8 cellular contexts compared by ENCODE assay signal in genomic region chr5:116626272-116626723, GRCh38. TPM values are rescaled to one million over a fixed set of nuclear protein-coding genes. Genes with fewer than 3 reads are reported as not detected.
DNase-seq lines count a peak whose midpoint lies in the region; ATAC-seq and TF ChIP-seq lines count a peak whose summit lies in the region.

No MANE protein-coding gene starts in this region.

- no peaks in the 10 kb centered on the region for H3K36me3 ChIP-seq in PC-3 (ENCODE audit: low read depth, low read length)
- H3K36me3 ChIP-seq in effector memory CD4-positive, alpha-beta T cell (ENCODE audit: control insufficient read depth, insufficient read depth, low read length) = no peaks in the 10 kb centered on the region

- ATAC-seq in HG03280 (IDR thresholded peaks at IDR 0.05; ENCODE audit: unreplicated experiment) (no peak), HG03196 (IDR thresholded peaks at IDR 0.05; ENCODE audit: unreplicated experiment) (no peak), PC-3 (no peak)

- no peaks in the 10 kb centered on the region for H3K79me2 ChIP-seq in PC-3 (ENCODE audit: low read length)

- H3K4me3 ChIP-seq in epithelial cell of proximal tubule (ENCODE audit: low read depth, low read length) (no peak overlapping the region), PC-3 (ENCODE audit: low read length) (no peak overlapping the region)
- H3K4me3 ChIP-seq in effector memory CD4-positive, alpha-beta T cell (ENCODE audit: insufficient read depth, low read depth, low read length, poor library complexity, severe bottlenecking) = no peak overlapping the region

- POLR2A ChIA-PET in PC-3 (lab: Charles Lee; ENCODE audit: unreplicated experiment) = no interaction called here

- H3K27ac ChIP-seq in PC-3 (ENCODE audit: low read length) = no peak overlapping the region
- H3K27ac ChIP-seq in effector memory CD4-positive, alpha-beta T cell (ENCODE audit: insufficient read depth, low read length, poor library complexity, severe bottlenecking) = no peak overlapping the region

- intact Hi-C loops in PC-3 (cut with micrococcal nuclease) = no loop called here

- TF ChIP-seq CTCF in epithelial cell of proximal tubule (conservative IDR thresholded peaks at IDR 0.05; ENCODE audit: low read depth, low read length) (no peak), PC-3 (conservative IDR thresholded peaks at IDR 0.05; ENCODE audit: low read depth, low read length) (no peak)

- H3K4me1 ChIP-seq in PC-3 (ENCODE audit: insufficient read depth, low read length) = no peaks in the 10 kb centered on the region
- no peaks in the 10 kb centered on the region for H3K4me1 ChIP-seq in effector memory CD4-positive, alpha-beta T cell (ENCODE audit: control insufficient read depth, insufficient read depth, low read length, poor library complexity, severe bottlenecking)

- DNase-seq in C1 segment of cervical spinal cord (lab: John Stamatoyannopoulos, UW) (peak; percentile 8 to 89 (median 74)), NCI-H345 (lab: John Stamatoyannopoulos, UW) (peak; percentile 87), epithelial cell of proximal tubule (ENCODE audit: low read depth) (peak; percentile 59), myocyte (ENCODE audit: low read depth) (peak; percentile 12), PC-3 (no peak)
- no peak for DNase-seq in effector memory CD4-positive, alpha-beta T cell

- H3K4me2 ChIP-seq in PC-3 (ENCODE audit: low read length) = no peak overlapping the region

- no peaks in the 10 kb centered on the region for H4K20me1 ChIP-seq in PC-3 (ENCODE audit: low read length)

- H2AFZ ChIP-seq in PC-3 (ENCODE audit: low read length) = no peak overlapping the region

- CTCF ChIA-PET in PC-3 (lab: Charles Lee) = no interaction called here

- BruUV-seq in PC-3 (replicated peaks; lab: Mats Ljungman, UMichigan) = no TSS peak

- no peaks in the 10 kb centered on the region for H3K9me2 ChIP-seq in PC-3 (replicated peaks; ENCODE audit: low read length)

- H3K9ac ChIP-seq in PC-3 (ENCODE audit: low read length) = no peak overlapping the region

- H3K27me3 ChIP-seq in PC-3 (ENCODE audit: low read length) = no peaks in the 10 kb centered on the region
- H3K27me3 ChIP-seq in effector memory CD4-positive, alpha-beta T cell (replicated peaks; ENCODE audit: control insufficient read depth, insufficient read depth, low read length, poor library complexity, severe bottlenecking) = no peaks in the 10 kb centered on the region

- no peaks in the 10 kb centered on the region for H3F3A ChIP-seq in PC-3 (ENCODE audit: low read length, unreplicated experiment)

- H3K9me3 ChIP-seq in PC-3 (ENCODE audit: low read length) = no peaks in the 10 kb centered on the region
- H3K9me3 ChIP-seq in effector memory CD4-positive, alpha-beta T cell (ENCODE audit: control insufficient read depth, low read length) = no peaks in the 10 kb centered on the region

RNA-seq across cellular contexts. Expression of gene SEMA6A, which starts 51.7 kb away (rescaled TPM):
- total RNA-seq in epithelial cell of proximal tubule (8.3 and 11.6 TPM in 2 replicates), myocyte (0.27 and 0.99 TPM in 2 replicates), PC-3 (2014; rRNA removed) (not detected in 2 replicates)
- polyA plus RNA-seq in myocyte (2012) = 1.9 TPM

Comparison
In these comparisons a context has a peak if more than half of its experiments do, and no peak if none do; other contexts are left out.
1. DNase-seq: peak in C1 segment of cervical spinal cord (14 of 14), NCI-H345 (single experiment), epithelial cell of proximal tubule (single experiment) and myocyte (single experiment); none in PC-3 (single experiment) and effector memory CD4-positive, alpha-beta T cell (0 of 3).